ENCODE assay signal across 12 cellular contexts in genomic region chr1:231814536-231814935, GRCh38.
A peak's percentile ranks its signal among the peaks of the same experiment; 100 is the strongest.
DNase-seq lines count a peak whose midpoint lies in the region; FAIRE-seq and TF ChIP-seq lines count a peak whose summit lies in the region.
"Had no signal": no experiment of that assay in that cellular context is flagged by ENCODE, and none has a peak within 500 bp of the region (broad histone marks: within the 10 kb centered on the region; RNA-seq: fewer than 3 reads in every experiment).

No MANE protein-coding gene starts in this region.

- peak; percentile 2 for TF ChIP-seq CTCF in brain microvascular endothelial cell (IDR thresholded peaks at IDR 0.05; ENCODE audit: low read depth, low read length, missing control alignments)

- no peak overlapping the region for H3K27ac ChIP-seq in brain microvascular endothelial cell
- H3K27ac ChIP-seq: BLaER1 treated with 17β-estradiol and CSF1 and Interleukin-3, amounts not matched to agents 10 nM and 100 nM had no signal

- FAIRE-seq in HTR-8/SVneo (lab: Jason Lieb, UNC) = peak; percentile 13
- FAIRE-seq: H1, HepG2 had no signal

- DNase-seq in A172 (ENCODE audit: low spot score) = peak; percentile 73
- DNase-seq in HTR-8/SVneo (ENCODE audit: insufficient read length, low spot score) = no peak
- no peak for DNase-seq in brain microvascular endothelial cell
- peak; percentile 52 for DNase-seq in myocyte (ENCODE audit: low read depth)
- DNase-seq in DMS114 treated with DMSO at 0.1 percent for 48 hours (lab: John Stamatoyannopoulos, UW; ENCODE audit: unreplicated experiment) = no peak
- no peak for DNase-seq in NAMALWA (ENCODE audit: low spot score)
- no peak for DNase-seq in AG08395 (ENCODE audit: low spot score)
- DNase-seq: CD4-positive, CD25-positive, alpha-beta regulatory T cell had no signal

- no peaks in the 10 kb centered on the region for H3K27me3 ChIP-seq in brain microvascular endothelial cell (replicated peaks)
- H3K27me3 ChIP-seq: BLaER1 treated with 17β-estradiol and CSF1 and Interleukin-3, amounts not matched to agents 10 nM and 100 nM had no signal

- no peaks in the 10 kb centered on the region for H3K36me3 ChIP-seq in brain microvascular endothelial cell (replicated peaks)
- H3K36me3 ChIP-seq: HAP-1 had no signal

- in situ Hi-C loops in brain microvascular endothelial cell (cut with HindIII; ENCODE audit: low pct_ligation_motif_present, low sequenced_read_pairs) = no loop called here

- H3K4me3 ChIP-seq in brain microvascular endothelial cell (ENCODE audit: low read depth, low read length) = no peak overlapping the region
- H3K4me3 ChIP-seq: BLaER1 treated with 17β-estradiol and CSF1 and Interleukin-3, amounts not matched to agents 10 nM and 100 nM; HAP-1 had no signal

Comparison
In these comparisons a context has a peak if more than half of its experiments do, and no peak if none do; other contexts are left out.
1. DNase-seq: peak in A172 (single experiment) and myocyte (single experiment); none in HTR-8/SVneo (single experiment), brain microvascular endothelial cell (single experiment), DMS114 treated with DMSO at 0.1 percent for 48 hours (single experiment), NAMALWA (single experiment) and AG08395 (single experiment).